ENCODE assay signal across 1 cellular context in the genomic region with DNA sequence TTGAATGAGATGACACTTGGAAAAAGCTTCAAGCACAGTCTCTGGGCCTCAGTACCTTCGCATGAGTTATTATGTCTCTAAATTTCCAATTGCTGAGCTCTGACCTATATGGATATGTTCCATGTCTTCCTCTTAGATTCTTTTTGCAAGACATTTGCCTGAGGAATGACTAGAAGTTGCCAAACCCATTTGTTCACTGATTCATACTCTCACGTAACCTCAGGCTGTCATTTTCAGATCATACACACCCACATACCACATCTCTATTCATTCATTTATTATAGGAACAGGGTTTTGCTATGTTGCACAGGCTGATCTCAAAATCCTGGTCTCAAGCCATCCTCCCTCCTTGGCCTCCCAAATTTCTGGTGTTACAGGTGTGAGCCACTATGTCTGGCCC.
TF ChIP-seq lines count a peak whose summit lies in the region.

No MANE protein-coding gene starts in this region.

TF ChIP-seq in IMR-90, 13 proteins besides CTCF, POLR2A, EP300 and RAD21 (continued from another document):
- no peak for TF ChIP-seq FOS (IDR thresholded peaks at IDR 0.05; ENCODE audit: low read depth, low read length)
